Comparison of ENCODE assay signal across 14 cellular contexts in genomic region chr20:51687071-51687470, GRCh38.
A peak's percentile ranks its signal among the peaks of the same experiment; 100 is the strongest.
DNase-seq lines count a peak whose midpoint lies in the region; ATAC-seq and TF ChIP-seq lines count a peak whose summit lies in the region.
"Had no signal": no experiment of that assay in that cellular context is flagged by ENCODE, and none has a peak within 500 bp of the region (broad histone marks: within the 10 kb centered on the region; RNA-seq: fewer than 3 reads in every experiment).

No MANE protein-coding gene starts in this region.

- H2BK15ac ChIP-seq in mesendoderm (replicated peaks; ENCODE audit: low read depth), result no peak overlapping the region

- H3K36me3 ChIP-seq in brain microvascular endothelial cell (replicated peaks) (no peaks in the 10 kb centered on the region), mesendoderm (ENCODE audit: control insufficient read depth, insufficient read depth, low read length) (no peaks in the 10 kb centered on the region)

- H3K4me3 Mint-ChIP-seq in Calu3 (ENCODE audit: low read depth, unreplicated experiment), result no peak overlapping the region
- no peak overlapping the region for H3K4me3 Mint-ChIP-seq in activated CD4-positive, alpha-beta T cell treated with anti-CD3 and anti-CD28 coated beads for 36 hours
- H3K4me3 Mint-ChIP-seq: activated naive CD8-positive, alpha-beta T cell treated with anti-CD3 and anti-CD28 coated beads, Interleukin-2, amount 10 ng/mL, durations not matched to agents 7 days and 5 days; CD8-positive, alpha-beta T cell; T-cell had no signal

- H3K23ac ChIP-seq in mesendoderm (ENCODE audit: low read length), result no peak overlapping the region

- H3K27me3 ChIP-seq in brain microvascular endothelial cell (replicated peaks), result no peaks in the 10 kb centered on the region
- no peaks in the 10 kb centered on the region for H3K27me3 ChIP-seq in mesendoderm (ENCODE audit: insufficient read depth, low read length, poor library complexity)

- H3K27ac ChIP-seq in brain microvascular endothelial cell, result peak overlapping the region; percentile 12
- H3K27ac ChIP-seq in mesendoderm (ENCODE audit: low read depth, low read length), result no peak overlapping the region

- CTCF ChIA-PET in Calu3 (lab: Charles Lee), result interaction anchor here (0.7 kb wide), 1 partner anchor 297 kb away, joined by 3 read pairs; no protein-coding TSS in a partner anchor
- CTCF ChIA-PET in activated CD4-positive, alpha-beta T cell treated with anti-CD3 and anti-CD28 coated beads for 36 hours (lab: Charles Lee), result no interaction called here

- H3K79me1 ChIP-seq in mesendoderm (ENCODE audit: low read length), result no peaks in the 10 kb centered on the region

- H3K79me2 ChIP-seq in mesendoderm (ENCODE audit: control insufficient read depth, insufficient read depth, low read length), result no peaks in the 10 kb centered on the region

- H3K4me2 ChIP-seq in mesendoderm (ENCODE audit: low read length), result no peak overlapping the region
- H3K4me2 ChIP-seq: smooth muscle cell had no signal

- no peak overlapping the region for H3K9ac ChIP-seq in mesendoderm (ENCODE audit: low read length)

- no peak overlapping the region for H2BK120ac ChIP-seq in mesendoderm (ENCODE audit: low read depth, low read length)

- no peak for TF ChIP-seq CTCF in Calu3 (IDR thresholded peaks at IDR 0.05; ENCODE audit: unreplicated experiment)
- no peak for TF ChIP-seq CTCF in NB4 (IDR thresholded peaks at IDR 0.05; ENCODE audit: low read depth, low read length)
- no peak for TF ChIP-seq CTCF in brain microvascular endothelial cell (IDR thresholded peaks at IDR 0.05; ENCODE audit: low read depth, low read length, missing control alignments)
- no peak for TF ChIP-seq CTCF in GM20000 (IDR thresholded peaks at IDR 0.05; ENCODE audit: extremely low read depth, missing control alignments)

- no peak for ATAC-seq in activated CD4-positive, alpha-beta T cell treated with anti-CD3 and anti-CD28 coated beads for 36 hours
- ATAC-seq: CD8-positive, alpha-beta T cell; T-cell had no signal

- H3K18ac ChIP-seq in mesendoderm (ENCODE audit: low read length), result no peak overlapping the region

- TF ChIP-seq POLR2A in NB4 (IDR thresholded peaks at IDR 0.05; ENCODE audit: extremely low read depth, insufficient read length), result no peak

- H2BK5ac ChIP-seq in mesendoderm (ENCODE audit: low read length), result no peak overlapping the region

- in situ Hi-C loops in brain microvascular endothelial cell (cut with HindIII; ENCODE audit: low pct_ligation_motif_present, low sequenced_read_pairs), result no loop called here

- no peak overlapping the region for H4K5ac ChIP-seq in mesendoderm (ENCODE audit: low read length)

- H3K9me3 Mint-ChIP-seq in Calu3 (ENCODE audit: low read depth, unreplicated experiment), result no peaks in the 10 kb centered on the region
- H3K9me3 Mint-ChIP-seq in activated CD4-positive, alpha-beta T cell treated with anti-CD3 and anti-CD28 coated beads for 36 hours (ENCODE audit: low read depth), result no peaks in the 10 kb centered on the region
- H3K9me3 Mint-ChIP-seq: activated naive CD8-positive, alpha-beta T cell treated with anti-CD3 and anti-CD28 coated beads, Interleukin-2, amount 10 ng/mL, durations not matched to agents 7 days and 5 days; CD8-positive, alpha-beta T cell; T-cell had no signal

- no peak overlapping the region for H3K4me3 ChIP-seq in NB4 (ENCODE audit: low read depth, low read length)
- H3K4me3 ChIP-seq in brain microvascular endothelial cell (ENCODE audit: low read depth, low read length), result no peak overlapping the region
- H3K4me3 ChIP-seq in mesendoderm (ENCODE audit: low read length), result no peak overlapping the region
- H3K4me3 ChIP-seq: smooth muscle cell had no signal

- H2AK5ac ChIP-seq in mesendoderm (ENCODE audit: low read length), result no peak overlapping the region

- POLR2A ChIA-PET in activated CD4-positive, alpha-beta T cell treated with anti-CD3 and anti-CD28 coated beads for 36 hours (lab: Charles Lee), result no interaction called here

- no peak overlapping the region for H4K8ac ChIP-seq in mesendoderm (ENCODE audit: low read depth, low read length)

- H3K56ac ChIP-seq in mesendoderm (ENCODE audit: low read length), result no peak overlapping the region

- no peaks in the 10 kb centered on the region for H3K4me1 ChIP-seq in mesendoderm (ENCODE audit: control insufficient read depth, low read depth, low read length)

- BruUV-seq in Calu3 (replicated peaks; lab: Mats Ljungman, UMichigan), result no TSS peak

- H3K36me3 Mint-ChIP-seq in Calu3 (ENCODE audit: insufficient read depth, unreplicated experiment), result peaks cover 43% of the 10 kb centered on the region
- H3K36me3 Mint-ChIP-seq in activated CD4-positive, alpha-beta T cell treated with anti-CD3 and anti-CD28 coated beads for 36 hours (ENCODE audit: low read depth), result no peaks in the 10 kb centered on the region
- H3K36me3 Mint-ChIP-seq: activated naive CD8-positive, alpha-beta T cell treated with anti-CD3 and anti-CD28 coated beads, Interleukin-2, amount 10 ng/mL, durations not matched to agents 7 days and 5 days; CD8-positive, alpha-beta T cell; T-cell had no signal

- DNase-seq in Calu3, result peak; percentile 78
- peak; percentile 35 for DNase-seq in NB4 (ENCODE audit: low read depth)
- DNase-seq in brain microvascular endothelial cell, result peak; percentile 55
- DNase-seq in mesendoderm, result peak; percentile 32
- DNase-seq in GM20000 (ENCODE audit: low spot score), result no peak
- no peak for DNase-seq in GM19238 (ENCODE audit: insufficient read length, low spot score)
- DNase-seq in activated CD4-positive, alpha-beta T cell treated with anti-CD3 and anti-CD28 coated beads for 36 hours, result no peak
- DNase-seq in SIG-M5 treated with dmso at 0.1 percent for 504 hours (lab: John Stamatoyannopoulos, UW; ENCODE audit: unreplicated experiment), result no peak
- DNase-seq: activated naive CD8-positive, alpha-beta T cell treated with anti-CD3 and anti-CD28 coated beads, Interleukin-2, amount 10 ng/mL, durations not matched to agents 7 days and 5 days; CD8-positive, alpha-beta T cell; effector memory CD4-positive, alpha-beta T cell; NCI-H1048; T-cell had no signal

- H3K27me3 Mint-ChIP-seq in Calu3 (ENCODE audit: unreplicated experiment), result no peaks in the 10 kb centered on the region
- H3K27me3 Mint-ChIP-seq in activated CD4-positive, alpha-beta T cell treated with anti-CD3 and anti-CD28 coated beads for 36 hours, result no peaks in the 10 kb centered on the region
- H3K27me3 Mint-ChIP-seq: activated naive CD8-positive, alpha-beta T cell treated with anti-CD3 and anti-CD28 coated beads, Interleukin-2, amount 10 ng/mL, durations not matched to agents 7 days and 5 days had no signal

- no CpG with 5 or more reads among the region's 8 CpGs for WGBS in mesendoderm (ENCODE audit: extremely low coverage, insufficient coverage, low lambda C conversion rate)

- intact Hi-C loops in Calu3 (cut with micrococcal nuclease; ENCODE audit: unreplicated experiment), result no loop called here
- intact Hi-C loops in activated CD4-positive, alpha-beta T cell treated with anti-CD3 and anti-CD28 coated beads for 36 hours (cut with DNase I, micrococcal nuclease), result no loop called here

- peaks cover 13% of the 10 kb centered on the region for H3K4me1 Mint-ChIP-seq in Calu3 (ENCODE audit: low read depth, unreplicated experiment)
- no peaks in the 10 kb centered on the region for H3K4me1 Mint-ChIP-seq in activated CD4-positive, alpha-beta T cell treated with anti-CD3 and anti-CD28 coated beads for 36 hours
- H3K4me1 Mint-ChIP-seq: activated naive CD8-positive, alpha-beta T cell treated with anti-CD3 and anti-CD28 coated beads, Interleukin-2, amount 10 ng/mL, durations not matched to agents 7 days and 5 days; T-cell had no signal

- H3K4ac ChIP-seq in mesendoderm (ENCODE audit: low read depth, low read length), result no peak overlapping the region

- H3K27ac Mint-ChIP-seq in Calu3 (ENCODE audit: unreplicated experiment), result peak overlapping the region; percentile 87
- no peak overlapping the region for H3K27ac Mint-ChIP-seq in activated CD4-positive, alpha-beta T cell treated with anti-CD3 and anti-CD28 coated beads for 36 hours
- H3K27ac Mint-ChIP-seq: activated naive CD8-positive, alpha-beta T cell treated with anti-CD3 and anti-CD28 coated beads, Interleukin-2, amount 10 ng/mL, durations not matched to agents 7 days and 5 days; CD8-positive, alpha-beta T cell; T-cell had no signal

Comparison
In these comparisons a context has a peak if more than half of its experiments do, and no peak if none do; other contexts are left out.
1. DNase-seq: peak in Calu3 (single experiment), NB4 (single experiment), brain microvascular endothelial cell (single experiment) and mesendoderm (single experiment); none in GM20000 (single experiment), GM19238 (single experiment), activated CD4-positive, alpha-beta T cell treated with anti-CD3 and anti-CD28 coated beads for 36 hours (single experiment) and SIG-M5 treated with dmso at 0.1 percent for 504 hours (single experiment).